ENCODE assay signal across 8 cellular contexts in genomic region chr19:51690359-51691121, GRCh38. TPM values are rescaled to one million over a fixed set of nuclear protein-coding genes. Genes with fewer than 3 reads are reported as not detected.
DNase-seq lines count a peak whose midpoint lies in the region; ATAC-seq, FAIRE-seq and TF ChIP-seq lines count a peak whose summit lies in the region.

No MANE protein-coding gene starts in this region.

- peaks cover 13 to 48% (median 39%) of the 10 kb centered on the region in 11 experiments; a peak in 20 of 22 replicates for H4K20me1 ChIP-seq in BLaER1 treated with 17β-estradiol and CSF1 and Interleukin-3, amounts not matched to agents 10 nM and 100 nM
- no peaks in the 10 kb centered on the region for H4K20me1 ChIP-seq in GM12878 (ENCODE audit: control insufficient read depth, insufficient read depth)

- TF ChIP-seq POLR2A in GM12878 (IDR thresholded peaks at IDR 0.05; ENCODE audit: low read depth, low read length), result no peak

- no peaks in the 10 kb centered on the region for H3K27me3 ChIP-seq in BLaER1 treated with 17β-estradiol and CSF1 and Interleukin-3, amounts not matched to agents 10 nM and 100 nM
- H3K27me3 ChIP-seq in GM12878 (replicated peaks in 1 of 2; ENCODE audit: control insufficient read depth in 2 of 2, insufficient read depth in 2 of 2, low read length in 1 of 2) (peaks cover 3 to 9% of the 10 kb centered on the region in 2 experiments), rectal smooth muscle tissue (ENCODE audit: control insufficient read depth, insufficient read depth, low read length) (peaks cover 2% of the 10 kb centered on the region)

- peak overlapping the region; percentile 81 to 98 (median 85) for H3K9ac ChIP-seq in BLaER1 treated with 17β-estradiol and CSF1 and Interleukin-3, amounts not matched to agents 10 nM and 100 nM
- no peak overlapping the region for H3K9ac ChIP-seq in GM12878 (ENCODE audit: control insufficient read depth, insufficient read depth, low read length)
- H3K9ac ChIP-seq in rectal smooth muscle tissue (ENCODE audit: low read length), result no peak overlapping the region

- peak overlapping the region; percentile 89 to 99 (median 96) for H3K4me2 ChIP-seq in BLaER1 treated with 17β-estradiol and CSF1 and Interleukin-3, amounts not matched to agents 10 nM and 100 nM
- peak overlapping the region; percentile 44; the same call in 1 of the 2 replicates for H3K4me2 ChIP-seq in GM12878 (ENCODE audit: control insufficient read depth, insufficient read depth)

- TF ChIP-seq RAD21 in GM12878 (IDR thresholded peaks at IDR 0.05; ENCODE audit: insufficient read depth, low read depth, low read length), result no peak

- H3K27ac ChIP-seq in BLaER1 treated with 17β-estradiol and CSF1 and Interleukin-3, amounts not matched to agents 10 nM and 100 nM, result peak overlapping the region; percentile 70 to 98 (median 81)
- H3K27ac ChIP-seq in GM12878 (ENCODE audit: control insufficient read depth, insufficient read depth), result no peak overlapping the region
- peak overlapping the region; percentile 90 for H3K27ac ChIP-seq in rectal smooth muscle tissue (ENCODE audit: low read depth, low read length)

- RAD21 ChIA-PET in GM12878 (lab: Charles Lee; ENCODE audit: unreplicated experiment), result no interaction called here

- in situ Hi-C loops in GM12878 (cut with MboI), result no loop called here

- DNase-seq in Jurkat, Clone E6-1 (ENCODE audit: low read depth, low spot score), result no peak
- DNase-seq in T-helper 2 cell, result peak; percentile 43 to 83 (median 55)
- DNase-seq in GM12878 (ENCODE audit: low read depth, low spot score), result no peak
- peak in 50 of 51 donors; percentile 17 to 86 (median 67) for DNase-seq in hypothalamus (lab: John Stamatoyannopoulos, UW)

- POLR2A ChIA-PET in GM12878 (lab: Charles Lee), result no interaction called here

- 3% methylated on average over 12 of the region's 25 CpGs for WGBS in GM12878 (ENCODE audit: insufficient coverage, insufficient replicate concordance, low lambda C conversion rate, missing lambda C conversion rate)

- peaks cover 33 to 68% (median 42%) of the 10 kb centered on the region in 10 experiments for H3K4me1 ChIP-seq in BLaER1 treated with 17β-estradiol and CSF1 and Interleukin-3, amounts not matched to agents 10 nM and 100 nM
- H3K4me1 ChIP-seq in GM12878 (ENCODE audit: control insufficient read depth, insufficient read depth, low read length) (no peaks in the 10 kb centered on the region), rectal smooth muscle tissue (ENCODE audit: control insufficient read depth, insufficient read depth, low read length) (peaks cover 17% of the 10 kb centered on the region)

- FAIRE-seq in GM12878 (lab: Jason Lieb, UNC), result no peak

- no peaks in the 10 kb centered on the region for H3K79me2 ChIP-seq in GM12878 (ENCODE audit: control insufficient read depth, insufficient read depth, low read length)

- intact Hi-C loops in GM12878 (cut with micrococcal nuclease; ENCODE audit: unreplicated experiment), result no loop called here

- SMC1A ChIA-PET in GM12878 (lab: Charles Lee; ENCODE audit: uncharacterized antibody, unreplicated experiment), result interaction anchor here (0.6 kb wide), 1 partner anchor 79 kb away, joined by 3 read pairs; no protein-coding TSS in a partner anchor

- H2AFZ ChIP-seq in GM12878 (ENCODE audit: control insufficient read depth, low read depth, low read length), result no peak overlapping the region; the same call in 1 of the 2 replicates

- ATAC-seq in GM12878 (no peak), HG02938 (IDR thresholded peaks at IDR 0.05; ENCODE audit: unreplicated experiment) (no peak), HG03108 (IDR thresholded peaks at IDR 0.05; ENCODE audit: unreplicated experiment) (no peak)

- H3K4me3 ChIP-seq in BLaER1 treated with 17β-estradiol and CSF1 and Interleukin-3, amounts not matched to agents 10 nM and 100 nM, result peak overlapping the region; percentile 72 to 96 (median 81)
- H3K4me3 ChIP-seq in Jurkat, Clone E6-1 (ENCODE audit: low read length), result peak overlapping the region; percentile 52
- H3K4me3 ChIP-seq in GM12878, result no peak overlapping the region
- H3K4me3 ChIP-seq in rectal smooth muscle tissue (ENCODE audit: low read length), result peak overlapping the region; percentile 84

- no TSS peak for BruUV-seq in GM12878 (replicated peaks; lab: Mats Ljungman, UMichigan)

- CTCF ChIA-PET in GM12878 (lab: Yijun Ruan, JAX), result interaction anchor here (0.6 kb wide), 1 partner anchor 14 kb away, joined by 3 read pairs; no protein-coding TSS in a partner anchor

- H3K36me3 ChIP-seq in BLaER1 treated with 17β-estradiol and CSF1 and Interleukin-3, amounts not matched to agents 10 nM and 100 nM, result peaks cover 23 to 38% (median 34%) of the 10 kb centered on the region in 11 experiments
- H3K36me3 ChIP-seq in GM12878 (ENCODE audit: control insufficient read depth in 2 of 2, insufficient read depth in 2 of 2, low read length in 1 of 2), result no peaks in the 10 kb centered on the region
- peaks cover 5% of the 10 kb centered on the region for H3K36me3 ChIP-seq in rectal smooth muscle tissue (ENCODE audit: control insufficient read depth, insufficient read depth, low read length)

- no peaks in the 10 kb centered on the region for H3K9me3 ChIP-seq in BLaER1 treated with 17β-estradiol and CSF1 and Interleukin-3, amounts not matched to agents 10 nM and 100 nM (replicated peaks in 1 of 11)
- H3K9me3 ChIP-seq in GM12878 (replicated peaks; ENCODE audit: control insufficient read depth, insufficient read depth, low read length), result no peaks in the 10 kb centered on the region

- no peak for TF ChIP-seq EP300 in GM12878 (IDR thresholded peaks at IDR 0.05; ENCODE audit: borderline replicate concordance in 1 of 2, control insufficient read depth in 1 of 2, low read depth in 2 of 2, low read length in 2 of 2)

- no peak for TF ChIP-seq CTCF in GM12878 (IDR thresholded peaks at IDR 0.05 in 2 of 3, conservative IDR thresholded peaks at IDR 0.05 in 1 of 3; ENCODE audit: control insufficient read depth in 2 of 3, extremely low read depth in 1 of 3, insufficient read depth in 1 of 3, low read depth in 3 of 3, low read length in 3 of 3)

TF ChIP-seq in GM12878, 131 proteins besides CTCF, POLR2A, EP300 and RAD21 (continues in another document):
- no peak for TF ChIP-seq SIX5 (IDR thresholded peaks at IDR 0.05; ENCODE audit: low read depth, low read length, severe bottlenecking)

RNA-seq across cellular contexts. Expression of gene SPACA6, which starts 2.6 kb away (rescaled TPM):
- polyA plus RNA-seq in Jurkat, Clone E6-1 (2012; ENCODE audit: insufficient read depth, insufficient read length), result 3.1 TPM
- 2.9 and 4.2 TPM in 2 replicates for total RNA-seq in GM12878 (2013; cell fraction: nucleolus; rRNA removed)
- total RNA-seq in GM12878 (2014; rRNA removed) (4.6 and 4.8 TPM in 2 replicates), GM12878 (2014; rRNA removed; fragmentation: Illumina TruSeq; extraction: Trizol) (0.78 and 1.1 TPM in 2 replicates), GM12878 (2021) (2.2 and 3.2 TPM in 2 replicates)
- not detected for polyA plus RNA-seq in GM12878 (2011; ENCODE audit: low read depth)
- polyA plus RNA-seq in GM12878 (2011; rRNA removed) (0.27 and 0.87 TPM in 2 replicates), GM12878 (2014; fragmentation: Illumina TruSeq; extraction: Trizol) (0.31 and 1.1 TPM in 2 replicates), GM12878 (2014; fragmentation: Nextera tagmentation; extraction: Ambion mirVana) (1 to 10 TPM; 1.2 to 1.3 TPM), GM12878 (2014; rRNA removed) (4.2 and 4.7 TPM in 2 replicates), GM12878 (2016; fragmentation: Nextera tagmentation; extraction: Ambion mirVana) (1 to 10 TPM; 3.0 to 6.5 TPM)
- polyA plus RNA-seq in GM12878 (2011; cell fraction: cytosol; rRNA removed), result 0.36 and 0.97 TPM in 2 replicates
- 0.81 and 1.2 TPM in 2 replicates for polyA plus RNA-seq in GM12878 (2011; cell fraction: nucleus; rRNA removed)
- 2.0 and 4.5 TPM in 2 replicates for polyA plus RNA-seq in GM12878 (2012)
- 0.36 and 0.37 TPM in 2 replicates for polyA minus RNA-seq in GM12878 (2011; rRNA and poly(A)+ RNA removed)
- not detected in 2 replicates for polyA minus RNA-seq in GM12878 (2011; cell fraction: cytosol; rRNA and poly(A)+ RNA removed)
- 3.0 and 8.2 TPM in 2 replicates for polyA minus RNA-seq in GM12878 (2011; cell fraction: nucleus; rRNA and poly(A)+ RNA removed)

RNA-seq across cellular contexts. Expression of gene HAS1, which starts 33.3 kb away (rescaled TPM):
- polyA plus RNA-seq in Jurkat, Clone E6-1 (2012; ENCODE audit: insufficient read depth, insufficient read length), result not detected
- not detected in 2 replicates for total RNA-seq in GM12878 (2013; cell fraction: nucleolus; rRNA removed)
- total RNA-seq in GM12878 (2014; rRNA removed) (not detected in 2 replicates), GM12878 (2014; rRNA removed; fragmentation: Illumina TruSeq; extraction: Trizol) (not detected in 2 replicates), GM12878 (2021) (not detected in 2 replicates)
- polyA plus RNA-seq in GM12878 (2011; ENCODE audit: low read depth), result not detected
- polyA plus RNA-seq in GM12878 (2011; rRNA removed) (not detected in 2 replicates), GM12878 (2014; fragmentation: Illumina TruSeq; extraction: Trizol) (not detected in 2 replicates), GM12878 (2014; fragmentation: Nextera tagmentation; extraction: Ambion mirVana) (not detected), GM12878 (2014; rRNA removed) (not detected in 2 replicates), GM12878 (2016; fragmentation: Nextera tagmentation; extraction: Ambion mirVana) (not detected)
- not detected in 2 replicates for polyA plus RNA-seq in GM12878 (2011; cell fraction: cytosol; rRNA removed)
- polyA plus RNA-seq in GM12878 (2011; cell fraction: nucleus; rRNA removed), result not detected in 2 replicates
- polyA plus RNA-seq in GM12878 (2012), result 0.04 and 0.12 TPM in 2 replicates
- polyA minus RNA-seq in GM12878 (2011; rRNA and poly(A)+ RNA removed), result not detected in 2 replicates
- not detected in 2 replicates for polyA minus RNA-seq in GM12878 (2011; cell fraction: cytosol; rRNA and poly(A)+ RNA removed)
- not detected in 2 replicates for polyA minus RNA-seq in GM12878 (2011; cell fraction: nucleus; rRNA and poly(A)+ RNA removed)

RNA-seq across cellular contexts. Expression of gene SIGLEC14, which starts 43.9 kb away (rescaled TPM):
- polyA plus RNA-seq in Jurkat, Clone E6-1 (2012; ENCODE audit: insufficient read depth, insufficient read length), result not detected
- 5.5 and 8.5 TPM in 2 replicates for total RNA-seq in GM12878 (2013; cell fraction: nucleolus; rRNA removed)
- total RNA-seq in GM12878 (2014; rRNA removed) (4.4 and 6.7 TPM in 2 replicates), GM12878 (2014; rRNA removed; fragmentation: Illumina TruSeq; extraction: Trizol) (2.9 and 3.2 TPM in 2 replicates), GM12878 (2021) (6.2 and 6.8 TPM in 2 replicates)
- polyA plus RNA-seq in GM12878 (2011; ENCODE audit: low read depth), result 0.68 TPM
- polyA plus RNA-seq in GM12878 (2011; rRNA removed) (0.72 and 1.6 TPM in 2 replicates), GM12878 (2014; fragmentation: Illumina TruSeq; extraction: Trizol) (4.8 and 5.0 TPM in 2 replicates), GM12878 (2014; fragmentation: Nextera tagmentation; extraction: Ambion mirVana) (under 1 TPM; 0.57 to 0.82 TPM), GM12878 (2014; rRNA removed) (4.4 and 4.6 TPM in 2 replicates), GM12878 (2016; fragmentation: Nextera tagmentation; extraction: Ambion mirVana) (1 to 10 TPM; 7.1 to 8.4 TPM)
- polyA plus RNA-seq in GM12878 (2011; cell fraction: cytosol; rRNA removed), result 1.3 and 1.4 TPM in 2 replicates
- polyA plus RNA-seq in GM12878 (2011; cell fraction: nucleus; rRNA removed), result 0.76 and 1.3 TPM in 2 replicates
- 1.1 and 1.6 TPM in 2 replicates for polyA plus RNA-seq in GM12878 (2012)
- 0.66 and 1.5 TPM in 2 replicates for polyA minus RNA-seq in GM12878 (2011; rRNA and poly(A)+ RNA removed)
- not detected in 2 replicates for polyA minus RNA-seq in GM12878 (2011; cell fraction: cytosol; rRNA and poly(A)+ RNA removed)
- 0.48 and 1.8 TPM in 2 replicates for polyA minus RNA-seq in GM12878 (2011; cell fraction: nucleus; rRNA and poly(A)+ RNA removed)

Comparison
In these comparisons a context has a peak if more than half of its experiments do, and no peak if none do; other contexts are left out.
1. H3K9ac ChIP-seq: peak in BLaER1 treated with 17β-estradiol and CSF1 and Interleukin-3, amounts not matched to agents 10 nM and 100 nM (11 of 11); none in GM12878 (single experiment) and rectal smooth muscle tissue (single experiment).
2. DNase-seq: peak in T-helper 2 cell (5 of 5) and hypothalamus (50 of 51); none in Jurkat, Clone E6-1 (single experiment) and GM12878 (single experiment).